In genomic region chr22:37274380-37274862, GRCh38 we compare ENCODE assay signal across 1 cellular context.
TF ChIP-seq lines count a peak whose summit lies in the region.

No MANE protein-coding gene starts in this region.

TF ChIP-seq in HCT116, 20 proteins besides CTCF, POLR2A, EP300 and RAD21 (continued from another document):
- TF ChIP-seq ATF3 (IDR thresholded peaks at IDR 0.05) = no peak
- TF ChIP-seq SRF (IDR thresholded peaks at IDR 0.05; ENCODE audit: low read depth) = no peak
- TF ChIP-seq TCF7L2 (IDR thresholded peaks at IDR 0.05; ENCODE audit: borderline replicate concordance, extremely low read depth, insufficient read depth, insufficient read length) = no peak
- TF ChIP-seq ZBTB33 (IDR thresholded peaks at IDR 0.05; ENCODE audit: extremely low read depth, insufficient replicate concordance, low read length) = no peak
TF ChIP-seq in HCT116: peak in this region for 0.
